1 cellular context compared by ENCODE assay signal in genomic region chr7:26850193-26850651, GRCh38.
TF ChIP-seq lines count a peak whose summit lies in the region.

No MANE protein-coding gene starts in this region.

TF ChIP-seq in K562, 482 proteins besides CTCF, POLR2A, EP300 and RAD21 (continued from another document and continues in another):
- TF ChIP-seq UBTF (IDR thresholded peaks at IDR 0.05; ENCODE audit: borderline replicate concordance in 1 of 2, low read depth in 2 of 2, low read length in 2 of 2) (no peak), SMARCE1 (IDR thresholded peaks at IDR 0.05) (peak; percentile 99), CBFB (CRISPR knock-in tag; IDR thresholded peaks at IDR 0.05) (no peak), FOSL1 (tag; conservative IDR thresholded peaks at IDR 0.05) (peak; percentile 99), ETV1 (tag; conservative IDR thresholded peaks at IDR 0.05; ENCODE audit: low read depth) (no peak), ZNF696 (CRISPR knock-in tag; conservative IDR thresholded peaks at IDR 0.05) (no peak), MEF2D (tag; conservative IDR thresholded peaks at IDR 0.05; ENCODE audit: low read depth) (no peak), SIN3A (IDR thresholded peaks at IDR 0.05; ENCODE audit: borderline replicate concordance in 2 of 2, control insufficient read depth in 1 of 2, low read depth in 2 of 2, low read length in 2 of 2) (no peak), FOXM1 (IDR thresholded peaks at IDR 0.05; ENCODE audit: low read depth) (peak; percentile 31; the same call in 1 of the 2 replicates), FOXM1 (CRISPR knock-in tag; IDR thresholded peaks at IDR 0.05; ENCODE audit: low read depth) (no peak), TRIM28 (IDR thresholded peaks at IDR 0.05) (no peak; the same call in 1 of the 2 replicates), ZNF695 (CRISPR knock-in tag; IDR thresholded peaks at IDR 0.05) (no peak), MED1 (CRISPR knock-in tag; IDR thresholded peaks at IDR 0.05; ENCODE audit: borderline replicate concordance) (no peak), ZBED1 (IDR thresholded peaks at IDR 0.05) (no peak), ZNF778 (CRISPR knock-in tag; IDR thresholded peaks at IDR 0.05) (no peak), MTA2 (IDR thresholded peaks at IDR 0.05; ENCODE audit: low read depth) (0 out of 2 replicates have a peak, but pooled peaks have one; percentile 14), ZBTB1 (CRISPR knock-in tag; IDR thresholded peaks at IDR 0.05; ENCODE audit: borderline replicate concordance, low read depth) (no peak), ZNF830 (CRISPR knock-in tag; IDR thresholded peaks at IDR 0.05) (no peak), IRF2 (CRISPR knock-in tag; IDR thresholded peaks at IDR 0.05) (no peak), MAFF (IDR thresholded peaks at IDR 0.05; ENCODE audit: low read length) (no peak; the same call in 1 of the 2 replicates), SMARCA5 (IDR thresholded peaks at IDR 0.05) (peak; percentile 26; the same call in 1 of the 2 replicates), DNMT1 (IDR thresholded peaks at IDR 0.05) (no peak), ATF1 (CRISPR knock-in tag; IDR thresholded peaks at IDR 0.05) (no peak), ATF1 (tag; IDR thresholded peaks at IDR 0.05) (peak; percentile 35; the same call in 1 of the 2 replicates), YY1 (IDR thresholded peaks at IDR 0.05; ENCODE audit: borderline replicate concordance in 1 of 3, control insufficient read depth in 1 of 3, extremely low read depth in 1 of 3, insufficient read depth in 3 of 3, insufficient read length in 1 of 3, insufficient replicate concordance in 2 of 3, low read depth in 1 of 3, low read length in 2 of 3) (no peak), STAT5B (CRISPR knock-in tag; IDR thresholded peaks at IDR 0.05) (no peak), ADNP (tag; IDR thresholded peaks at IDR 0.05) (peak; percentile 60; the same call in 1 of the 2 replicates), RBFOX2 (IDR thresholded peaks at IDR 0.05; ENCODE audit: low read depth, low read length) (no peak), ZNF12 (CRISPR knock-in tag; IDR thresholded peaks at IDR 0.05) (no peak), MYBL2 (IDR thresholded peaks at IDR 0.05; ENCODE audit: low read depth) (no peak), MYBL2 (CRISPR knock-in tag; IDR thresholded peaks at IDR 0.05; ENCODE audit: borderline replicate concordance) (no peak), ZNF217 (CRISPR knock-in tag; IDR thresholded peaks at IDR 0.05) (no peak), ZNF324 (CRISPR knock-in tag; IDR thresholded peaks at IDR 0.05) (no peak), ESRRB (CRISPR knock-in tag; IDR thresholded peaks at IDR 0.05; ENCODE audit: borderline replicate concordance) (no peak), BDP1 (IDR thresholded peaks at IDR 0.05; ENCODE audit: insufficient read depth, insufficient read length) (no peak), ATF2 (CRISPR knock-in tag; IDR thresholded peaks at IDR 0.05) (no peak), FOXA3 (CRISPR knock-in tag; conservative IDR thresholded peaks at IDR 0.05 in 1 of 2, IDR thresholded peaks at IDR 0.05 in 1 of 2) (no peak), KDM1A (IDR thresholded peaks at IDR 0.05) (0 out of 4 replicates have a peak, but pooled peaks of 1 of the 2 experiments have one; percentile 11), SMC3 (conservative IDR thresholded peaks at IDR 0.05; ENCODE audit: insufficient read depth, low read depth, low read length) (no peak), ZNF76 (CRISPR knock-in tag; IDR thresholded peaks at IDR 0.05; ENCODE audit: borderline replicate concordance) (no peak), ETV6 (IDR thresholded peaks at IDR 0.05; ENCODE audit: borderline replicate concordance in 1 of 2, low read depth in 2 of 2, low read length in 1 of 2) (no peak), ETV6 (CRISPR knock-in tag; IDR thresholded peaks at IDR 0.05; ENCODE audit: borderline replicate concordance) (no peak), ZC3H8 (IDR thresholded peaks at IDR 0.05) (no peak), JUND (IDR thresholded peaks at IDR 0.05; ENCODE audit: borderline replicate concordance, low read depth, low read length) (peak; percentile 97), JUND (tag; IDR thresholded peaks at IDR 0.05; ENCODE audit: borderline replicate concordance, low read depth, low read length) (peak; percentile 95; the same call in 2 of the 3 replicates), SRSF3 (IDR thresholded peaks at IDR 0.05; ENCODE audit: insufficient read depth, low read length) (no peak), RBM34 (IDR thresholded peaks at IDR 0.05; ENCODE audit: borderline replicate concordance, insufficient read depth, low read length) (no peak), TCF7L2 (IDR thresholded peaks at IDR 0.05; ENCODE audit: low read depth, low read length) (no peak), FOXA1 (IDR thresholded peaks at IDR 0.05; ENCODE audit: borderline replicate concordance) (no peak), RREB1 (CRISPR knock-in tag; IDR thresholded peaks at IDR 0.05) (no peak), MTA3 (IDR thresholded peaks at IDR 0.05; ENCODE audit: borderline replicate concordance) (no peak), ZNF644 (tag; IDR thresholded peaks at IDR 0.05; ENCODE audit: low read depth) (no peak), ZBTB43 (CRISPR knock-in tag; IDR thresholded peaks at IDR 0.05) (no peak), ATF4 (CRISPR knock-in tag; IDR thresholded peaks at IDR 0.05) (no peak), DDX20 (tag; IDR thresholded peaks at IDR 0.05; ENCODE audit: low read depth) (no peak), FOXO4 (CRISPR knock-in tag; IDR thresholded peaks at IDR 0.05) (no peak), SPI1 (IDR thresholded peaks at IDR 0.05; ENCODE audit: borderline replicate concordance, low read depth, low read length) (no peak), SIRT6 (IDR thresholded peaks at IDR 0.05; ENCODE audit: low read depth, low read length) (no peak), NCOA6 (IDR thresholded peaks at IDR 0.05) (no peak), BHLHE40 (IDR thresholded peaks at IDR 0.05; ENCODE audit: low read length) (peak; percentile 57; the same call in 1 of the 2 replicates), EP400 (IDR thresholded peaks at IDR 0.05) (peak; percentile 40; the same call in 1 of the 2 replicates)
- TF ChIP-seq, protein P1, sequence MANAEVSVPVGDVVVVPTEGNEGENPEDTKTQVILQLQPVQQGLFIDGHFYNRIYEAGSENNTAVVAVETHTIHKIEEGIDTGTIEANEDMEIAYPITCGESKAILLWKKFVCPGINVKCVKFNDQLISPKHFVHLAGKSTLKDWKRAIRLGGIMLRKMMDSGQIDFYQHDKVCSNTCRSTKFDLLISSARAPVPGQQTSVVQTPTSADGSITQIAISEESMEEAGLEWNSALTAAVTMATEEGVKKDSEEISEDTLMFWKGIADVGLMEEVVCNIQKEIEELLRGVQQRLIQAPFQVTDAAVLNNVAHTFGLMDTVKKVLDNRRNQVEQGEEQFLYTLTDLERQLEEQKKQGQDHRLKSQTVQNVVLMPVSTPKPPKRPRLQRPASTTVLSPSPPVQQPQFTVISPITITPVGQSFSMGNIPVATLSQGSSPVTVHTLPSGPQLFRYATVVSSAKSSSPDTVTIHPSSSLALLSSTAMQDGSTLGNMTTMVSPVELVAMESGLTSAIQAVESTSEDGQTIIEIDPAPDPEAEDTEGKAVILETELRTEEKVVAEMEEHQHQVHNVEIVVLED (CRISPR knock-in tag; IDR thresholded peaks at IDR 0.05) = no peak
- TF ChIP-seq, protein P2, sequence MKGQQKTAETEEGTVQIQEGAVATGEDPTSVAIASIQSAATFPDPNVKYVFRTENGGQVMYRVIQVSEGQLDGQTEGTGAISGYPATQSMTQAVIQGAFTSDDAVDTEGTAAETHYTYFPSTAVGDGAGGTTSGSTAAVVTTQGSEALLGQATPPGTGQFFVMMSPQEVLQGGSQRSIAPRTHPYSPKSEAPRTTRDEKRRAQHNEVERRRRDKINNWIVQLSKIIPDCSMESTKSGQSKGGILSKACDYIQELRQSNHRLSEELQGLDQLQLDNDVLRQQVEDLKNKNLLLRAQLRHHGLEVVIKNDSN (CRISPR knock-in tag; IDR thresholded peaks at IDR 0.05) = no peak
